In genomic region chr15:72770673-72771328, GRCh38 we compare ENCODE assay signal across 9 cellular contexts. TPM values are rescaled to one million over a fixed set of nuclear protein-coding genes. Genes with fewer than 3 reads are reported as not detected.
DNase-seq lines count a peak whose midpoint lies in the region; ATAC-seq and TF ChIP-seq lines count a peak whose summit lies in the region.
"Had no signal": no experiment of that assay in that cellular context is flagged by ENCODE, and none has a peak within 500 bp of the region (broad histone marks: within the 10 kb centered on the region; RNA-seq: fewer than 3 reads in every experiment).

No MANE protein-coding gene starts in this region.

- H3K4me3 ChIP-seq in brain microvascular endothelial cell (ENCODE audit: low read depth, low read length), result no peak overlapping the region

- peaks cover 21% of the 10 kb centered on the region for H3K4me1 Mint-ChIP-seq in activated T-cell treated with anti-CD3 and anti-CD28 coated beads, Interleukin-2, amount 50 U/mL, for 4 hours (ENCODE audit: low read depth)
- peaks cover 23% of the 10 kb centered on the region for H3K4me1 Mint-ChIP-seq in stimulated activated effector memory CD8-positive, alpha-beta T cell treated with anti-CD3 and anti-CD28 coated beads, Interleukin-12 subunit alpha, Interleukin-12 subunit beta, amount 100 ng/mL, for 72 hours

- peaks cover 66% of the 10 kb centered on the region for H3K36me3 Mint-ChIP-seq in activated T-cell treated with anti-CD3 and anti-CD28 coated beads, Interleukin-2, amount 50 U/mL, for 4 hours (ENCODE audit: insufficient read depth)
- H3K36me3 Mint-ChIP-seq in stimulated activated effector memory CD8-positive, alpha-beta T cell treated with anti-CD3 and anti-CD28 coated beads, Interleukin-12 subunit alpha, Interleukin-12 subunit beta, amount 100 ng/mL, for 72 hours, result peaks cover 97% of the 10 kb centered on the region

- peaks cover 13% of the 10 kb centered on the region for H3K9me3 Mint-ChIP-seq in activated T-cell treated with anti-CD3 and anti-CD28 coated beads, Interleukin-2, amount 50 U/mL, for 4 hours
- peaks cover 13% of the 10 kb centered on the region for H3K9me3 Mint-ChIP-seq in stimulated activated effector memory CD8-positive, alpha-beta T cell treated with anti-CD3 and anti-CD28 coated beads, Interleukin-12 subunit alpha, Interleukin-12 subunit beta, amount 100 ng/mL, for 72 hours

- H3K27ac Mint-ChIP-seq in stimulated activated effector memory CD8-positive, alpha-beta T cell treated with anti-CD3 and anti-CD28 coated beads, Interleukin-12 subunit alpha, Interleukin-12 subunit beta, amount 100 ng/mL, for 72 hours, result peak overlapping the region; percentile 36

- no peak overlapping the region for H3K27ac ChIP-seq in brain microvascular endothelial cell

- H3K36me3 ChIP-seq in brain microvascular endothelial cell (replicated peaks), result peaks cover 27% of the 10 kb centered on the region

- TF ChIP-seq CTCF in brain microvascular endothelial cell (IDR thresholded peaks at IDR 0.05; ENCODE audit: low read depth, low read length, missing control alignments), result peak; percentile 36

- in situ Hi-C loops in brain microvascular endothelial cell (cut with HindIII; ENCODE audit: low pct_ligation_motif_present, low sequenced_read_pairs), result loop anchor here (25.0 kb wide), 1 partner anchor 316 kb away; no protein-coding TSS in a partner anchor

- H3K4me3 Mint-ChIP-seq in activated T-cell treated with anti-CD3 and anti-CD28 coated beads, Interleukin-2, amount 50 U/mL, for 4 hours, result no peak overlapping the region
- no peak overlapping the region for H3K4me3 Mint-ChIP-seq in stimulated activated effector memory CD8-positive, alpha-beta T cell treated with anti-CD3 and anti-CD28 coated beads, Interleukin-12 subunit alpha, Interleukin-12 subunit beta, amount 100 ng/mL, for 72 hours

- H3K27me3 Mint-ChIP-seq in activated T-cell treated with anti-CD3 and anti-CD28 coated beads, Interleukin-2, amount 50 U/mL, for 4 hours (ENCODE audit: low read depth), result no peaks in the 10 kb centered on the region

- H3K27me3 ChIP-seq in brain microvascular endothelial cell (replicated peaks), result no peaks in the 10 kb centered on the region

- DNase-seq in activated T-cell treated with anti-CD3 and anti-CD28 coated beads, Interleukin-2, amount 50 U/mL, for 4 hours, result no peak
- DNase-seq in activated T-cell treated with anti-CD3 and anti-CD28 coated beads, Interleukin-2, amount 50 U/mL, for 48 hours, result no peak
- DNase-seq in Kasumi-1 (lab: John Stamatoyannopoulos, UW), result peak; percentile 6 to 29
- DNase-seq in brain microvascular endothelial cell, result no peak
- no peak for DNase-seq in stimulated activated effector memory CD8-positive, alpha-beta T cell treated with anti-CD3 and anti-CD28 coated beads, Interleukin-12 subunit alpha, Interleukin-12 subunit beta, amount 100 ng/mL, for 72 hours (ENCODE audit: low spot score in 2 of 2)
- no peak for DNase-seq in C1 segment of cervical spinal cord (lab: John Stamatoyannopoulos, UW)
- no peak for DNase-seq in NCI-H1436 (lab: John Stamatoyannopoulos, UW)
- DNase-seq: NCI-H69 had no signal

- ATAC-seq in activated T-cell treated with anti-CD3 and anti-CD28 coated beads, Interleukin-2, amount 50 U/mL, for 4 hours, result peak; percentile 53 to 54
- ATAC-seq in stimulated activated effector memory CD8-positive, alpha-beta T cell treated with anti-CD3 and anti-CD28 coated beads, Interleukin-12 subunit alpha, Interleukin-12 subunit beta, amount 100 ng/mL, for 72 hours, result peak; percentile 92
- no peak for ATAC-seq in GM21390 (IDR thresholded peaks at IDR 0.05; ENCODE audit: unreplicated experiment)

RNA-seq across cellular contexts. Expression of gene ADPGK, which starts 12.8 kb away (rescaled TPM):
- total RNA-seq in activated T-cell treated with anti-CD3 and anti-CD28 coated beads, Interleukin-2, amount 50 U/mL, for 4 hours, result 10 to 100 TPM; 79.0 to 81.9 (median 81.8) TPM

Comparison
In these comparisons a context has a peak if more than half of its experiments do, and no peak if none do; other contexts are left out.
1. DNase-seq: peak in Kasumi-1 (2 of 2); none in activated T-cell treated with anti-CD3 and anti-CD28 coated beads, Interleukin-2, amount 50 U/mL, for 4 hours (single experiment), activated T-cell treated with anti-CD3 and anti-CD28 coated beads, Interleukin-2, amount 50 U/mL, for 48 hours (0 of 2), brain microvascular endothelial cell (single experiment), stimulated activated effector memory CD8-positive, alpha-beta T cell treated with anti-CD3 and anti-CD28 coated beads, Interleukin-12 subunit alpha, Interleukin-12 subunit beta, amount 100 ng/mL, for 72 hours (0 of 2), C1 segment of cervical spinal cord (0 of 14) and NCI-H1436 (single experiment).